Comparison of ENCODE assay signal across 8 cellular contexts in genomic region chr20:34824861-34825529, GRCh38. TPM values are rescaled to one million over a fixed set of nuclear protein-coding genes. Genes with fewer than 3 reads are reported as not detected.
DNase-seq lines count a peak whose midpoint lies in the region; ATAC-seq, FAIRE-seq and TF ChIP-seq lines count a peak whose summit lies in the region.

No MANE protein-coding gene starts in this region.

- no peak; a peak in 2 of 4 replicates for TF ChIP-seq POLR2A in HepG2 (IDR thresholded peaks at IDR 0.05; ENCODE audit: insufficient read depth in 1 of 2, low read depth in 2 of 2, low read length in 2 of 2)

- H4K20me1 ChIP-seq in HepG2 (ENCODE audit: insufficient read depth, low read length): peaks cover 7% of the 10 kb centered on the region

- H3K36me3 Mint-ChIP-seq in activated CD4-positive, alpha-beta T cell treated with anti-CD3 and anti-CD28 coated beads, Interleukin-2, amount 10 ng/mL, durations not matched to agents 7 days and 5 days (ENCODE audit: low read depth): peaks cover 8% of the 10 kb centered on the region

- peak overlapping the region; percentile 88 for H3K27ac Mint-ChIP-seq in activated CD4-positive, alpha-beta T cell treated with anti-CD3 and anti-CD28 coated beads, Interleukin-2, amount 10 ng/mL, durations not matched to agents 7 days and 5 days

- no peaks in the 10 kb centered on the region; a peak in 1 of 5 replicates for H3K36me3 ChIP-seq in HepG2 (replicated peaks in 1 of 2; ENCODE audit: control insufficient read depth in 1 of 2, insufficient read depth in 2 of 2, low read length in 2 of 2)

- peaks cover 44% of the 10 kb centered on the region for H3K4me1 ChIP-seq in HepG2 (ENCODE audit: insufficient read depth, low read length)

- peak; percentile 68 for TF ChIP-seq RAD21 in HepG2 (CRISPR knock-in tag; IDR thresholded peaks at IDR 0.05)

- WGBS in HepG2 (ENCODE audit: low lambda C conversion rate): under 1% methylated on average over 50 of the region's 67 CpGs

- H3K4me2 ChIP-seq in HepG2 (ENCODE audit: low read depth, low read length): peak overlapping the region; percentile 81

- no peaks in the 10 kb centered on the region for H3K9me3 ChIP-seq in HepG2 (ENCODE audit: low read length)

- H3K4me3 Mint-ChIP-seq in activated CD4-positive, alpha-beta T cell treated with anti-CD3 and anti-CD28 coated beads, Interleukin-2, amount 10 ng/mL, durations not matched to agents 7 days and 5 days: peak overlapping the region; percentile 88

- peak; percentile 81 for ATAC-seq in HG02798 (IDR thresholded peaks at IDR 0.05; ENCODE audit: poor library complexity, unreplicated experiment)
- ATAC-seq in HepG2: peak; percentile 86

- in situ Hi-C loops in HepG2 (cut with HindIII; ENCODE audit: extremely low pct_ligation_motif_present, low pct_unique_long_range_greater_than_20kb): no loop called here

- BruUV-seq in HepG2 (replicated peaks; lab: Mats Ljungman, UMichigan): no TSS peak

- TF ChIP-seq EP300 in HepG2 (IDR thresholded peaks at IDR 0.05; ENCODE audit: low read depth in 2 of 2, low read length in 2 of 2): no peak
- no peak for TF ChIP-seq EP300 in HepG2 (CRISPR knock-in tag; IDR thresholded peaks at IDR 0.05; ENCODE audit: borderline replicate concordance)

- peak overlapping the region; percentile 93 for H3K9ac ChIP-seq in HepG2 (ENCODE audit: insufficient read depth, low read depth, low read length)

- H3K4me3 ChIP-seq in HepG2 (replicated peaks in 1 of 3; ENCODE audit: insufficient read depth in 1 of 3, low read depth in 2 of 3, low read length in 3 of 3): peak overlapping the region; percentile 87 to 100 (median 92)

- H3K79me2 ChIP-seq in HepG2 (ENCODE audit: insufficient read depth, low read length): peaks cover 48% of the 10 kb centered on the region

- H3K9me3 Mint-ChIP-seq in activated CD4-positive, alpha-beta T cell treated with anti-CD3 and anti-CD28 coated beads, Interleukin-2, amount 10 ng/mL, durations not matched to agents 7 days and 5 days: no peaks in the 10 kb centered on the region

- peaks cover 37% of the 10 kb centered on the region for H3K4me1 Mint-ChIP-seq in activated CD4-positive, alpha-beta T cell treated with anti-CD3 and anti-CD28 coated beads, Interleukin-2, amount 10 ng/mL, durations not matched to agents 7 days and 5 days

- peaks cover 12% of the 10 kb centered on the region for H3K27me3 Mint-ChIP-seq in activated CD4-positive, alpha-beta T cell treated with anti-CD3 and anti-CD28 coated beads, Interleukin-2, amount 10 ng/mL, durations not matched to agents 7 days and 5 days

- DNase-seq in DMS53 (lab: John Stamatoyannopoulos, UW) (peak; percentile 58), DMS53 treated with DMSO at 0.1 percent for 48 hours (lab: John Stamatoyannopoulos, UW; ENCODE audit: unreplicated experiment) (no peak), NCI-H2171 (lab: John Stamatoyannopoulos, UW) (peak; percentile 72), dedifferentiated amniotic fluid mesenchymal stem cell (ENCODE audit: extremely low spot score) (peak; percentile 26), HepG2 (ENCODE audit: low spot score) (peak; percentile 54)
- peak; percentile 70 for DNase-seq in activated CD4-positive, alpha-beta T cell treated with anti-CD3 and anti-CD28 coated beads, Interleukin-2, amount 10 ng/mL, durations not matched to agents 7 days and 5 days
- DNase-seq in stimulated activated CD4-positive, alpha-beta T cell treated with anti-CD3 and anti-CD28 coated beads, Interleukin-4, amount 100 ng/mL, for 1 hour: peak; percentile 71

- POLR2A ChIA-PET in activated CD4-positive, alpha-beta T cell treated with anti-CD3 and anti-CD28 coated beads, Interleukin-2, amount 10 ng/mL, durations not matched to agents 7 days and 5 days (lab: Charles Lee): interaction anchor here (0.5 to 1.0 kb wide), 2 partner anchors 201 to 453 kb away, joined by 3 read pairs; partner anchors contain the start of gene MMP24OS
- POLR2A ChIA-PET in HepG2 (lab: Yijun Ruan, JAX): interaction anchor here (0.6 to 2.6 kb wide), 18 partner anchors 9 to 1129 kb away, joined by 3 to 14 read pairs (median 4); partner anchors contain the start of genes ACSS2, EIF6, GGT7 and GSS

- no peak for FAIRE-seq in HepG2 (lab: Jason Lieb, UNC)

- H2AFZ ChIP-seq in HepG2 (ENCODE audit: low read length): peak overlapping the region; percentile 11

- CTCF ChIA-PET in activated CD4-positive, alpha-beta T cell treated with anti-CD3 and anti-CD28 coated beads, Interleukin-2, amount 10 ng/mL, durations not matched to agents 7 days and 5 days (lab: Charles Lee): interaction anchor here (0.8 to 1.5 kb wide), 2 partner anchors 14 to 30 kb away, joined by 3 read pairs; no protein-coding TSS in a partner anchor
- CTCF ChIA-PET in HepG2 (lab: Yijun Ruan, JAX; ENCODE audit: low intra/inter-chr PET ratio, low total read pairs): no interaction called here

- intact Hi-C loops in HepG2 (cut with micrococcal nuclease; ENCODE audit: unreplicated experiment): no loop called here

- H3K27ac ChIP-seq in HepG2 (ENCODE audit: extremely low read length, insufficient read depth, low read length): peak overlapping the region; percentile 79

- peaks cover 1 to 3% of the 10 kb centered on the region in 2 experiments; a peak in 1 of 5 replicates for H3K27me3 ChIP-seq in HepG2 (ENCODE audit: control insufficient read depth in 1 of 2, insufficient read depth in 2 of 2, low read length in 2 of 2)

- peak; percentile 82 for TF ChIP-seq CTCF in HepG2 (CRISPR knock-in tag; IDR thresholded peaks at IDR 0.05)

RNA-seq across cellular contexts. Expression of gene NCOA6, which starts 0.5 kb away (rescaled TPM):
- total RNA-seq in activated CD4-positive, alpha-beta T cell treated with anti-CD3 and anti-CD28 coated beads, Interleukin-2, amount 10 ng/mL, durations not matched to agents 7 days and 5 days: 10 to 100 TPM; 32.3 to 35.0 TPM
- total RNA-seq in HepG2 (2016; rRNA removed; fragmentation: Illumina TruSeq; extraction: Trizol): 11.2 and 27.2 TPM in 2 replicates
- 10.4 and 11.1 TPM in 2 replicates for total RNA-seq in HepG2 (2016; cell fraction: cytosol; rRNA removed; fragmentation: Illumina TruSeq; extraction: Trizol; ENCODE audit: low read depth)
- total RNA-seq in HepG2 (2016; cell fraction: insoluble cytoplasmic fraction; rRNA removed; fragmentation: Illumina TruSeq; extraction: Trizol): 10.0 and 21.9 TPM in 2 replicates
- total RNA-seq in HepG2 (2016; cell fraction: membrane; rRNA removed; fragmentation: Illumina TruSeq; extraction: Trizol): 15.1 and 15.3 TPM in 2 replicates
- 16.1 and 18.2 TPM in 2 replicates for total RNA-seq in HepG2 (2016; cell fraction: nucleus; rRNA removed; fragmentation: Illumina TruSeq; extraction: Trizol)
- polyA plus RNA-seq in HepG2 (2011; rRNA removed): 28.6 and 29.3 TPM in 2 replicates
- 19.8 and 22.7 TPM in 2 replicates for polyA plus RNA-seq in HepG2 (2011; cell fraction: cytosol; rRNA removed)
- 20.8 and 22.2 TPM in 2 replicates for polyA plus RNA-seq in HepG2 (2011; cell fraction: nucleus; rRNA removed)
- 30.9 and 32.8 TPM in 2 replicates for polyA plus RNA-seq in HepG2 (2012)
- polyA plus RNA-seq in HepG2 (2016; cell fraction: cytosol; fragmentation: Illumina TruSeq; extraction: Trizol; ENCODE audit: low read depth): 2.3 and 3.5 TPM in 2 replicates
- 41.2 and 43.1 TPM in 2 replicates for polyA plus RNA-seq in HepG2 (2016; cell fraction: insoluble cytoplasmic fraction; fragmentation: Illumina TruSeq; extraction: Trizol; ENCODE audit: low read depth)
- polyA plus RNA-seq in HepG2 (2016; cell fraction: membrane; fragmentation: Illumina TruSeq; extraction: Trizol; ENCODE audit: low read depth): 11.7 and 12.0 TPM in 2 replicates
- 38.3 and 46.0 TPM in 2 replicates for polyA plus RNA-seq in HepG2 (2016; cell fraction: nucleus; fragmentation: Illumina TruSeq; extraction: Trizol; ENCODE audit: insufficient read depth, low read depth)
- polyA minus RNA-seq in HepG2 (2011; rRNA and poly(A)+ RNA removed; ENCODE audit: low replicate concordance): 27.6 and 32.8 TPM in 2 replicates
- polyA minus RNA-seq in HepG2 (2011; cell fraction: cytosol; rRNA and poly(A)+ RNA removed): 23.1 and 25.6 TPM in 2 replicates
- polyA minus RNA-seq in HepG2 (2011; cell fraction: nucleus; rRNA and poly(A)+ RNA removed): 31.0 and 33.2 TPM in 2 replicates

RNA-seq across cellular contexts. Expression of gene GGT7, which starts 47.7 kb away (rescaled TPM):
- 1 to 10 TPM; 5.7 to 7.2 TPM for total RNA-seq in activated CD4-positive, alpha-beta T cell treated with anti-CD3 and anti-CD28 coated beads, Interleukin-2, amount 10 ng/mL, durations not matched to agents 7 days and 5 days
- total RNA-seq in HepG2 (2016; rRNA removed; fragmentation: Illumina TruSeq; extraction: Trizol): 1.9 and 6.6 TPM in 2 replicates
- total RNA-seq in HepG2 (2016; cell fraction: cytosol; rRNA removed; fragmentation: Illumina TruSeq; extraction: Trizol; ENCODE audit: low read depth): 0.97 and 1.8 TPM in 2 replicates
- 2.1 and 7.0 TPM in 2 replicates for total RNA-seq in HepG2 (2016; cell fraction: insoluble cytoplasmic fraction; rRNA removed; fragmentation: Illumina TruSeq; extraction: Trizol)
- 1.3 and 1.9 TPM in 2 replicates for total RNA-seq in HepG2 (2016; cell fraction: membrane; rRNA removed; fragmentation: Illumina TruSeq; extraction: Trizol)
- total RNA-seq in HepG2 (2016; cell fraction: nucleus; rRNA removed; fragmentation: Illumina TruSeq; extraction: Trizol): 13.6 and 13.8 TPM in 2 replicates
- polyA plus RNA-seq in HepG2 (2011; rRNA removed): 23.0 and 35.3 TPM in 2 replicates
- 8.5 and 11.9 TPM in 2 replicates for polyA plus RNA-seq in HepG2 (2011; cell fraction: cytosol; rRNA removed)
- 155 and 166 TPM in 2 replicates for polyA plus RNA-seq in HepG2 (2011; cell fraction: nucleus; rRNA removed)
- 16.1 and 18.7 TPM in 2 replicates for polyA plus RNA-seq in HepG2 (2012)
- 2.2 and 2.3 TPM in 2 replicates for polyA plus RNA-seq in HepG2 (2016; cell fraction: cytosol; fragmentation: Illumina TruSeq; extraction: Trizol; ENCODE audit: low read depth)
- 3.9 and 4.4 TPM in 2 replicates for polyA plus RNA-seq in HepG2 (2016; cell fraction: insoluble cytoplasmic fraction; fragmentation: Illumina TruSeq; extraction: Trizol; ENCODE audit: low read depth)
- 2.5 and 2.7 TPM in 2 replicates for polyA plus RNA-seq in HepG2 (2016; cell fraction: membrane; fragmentation: Illumina TruSeq; extraction: Trizol; ENCODE audit: low read depth)
- 54.9 and 57.9 TPM in 2 replicates for polyA plus RNA-seq in HepG2 (2016; cell fraction: nucleus; fragmentation: Illumina TruSeq; extraction: Trizol; ENCODE audit: insufficient read depth, low read depth)
- polyA minus RNA-seq in HepG2 (2011; rRNA and poly(A)+ RNA removed; ENCODE audit: low replicate concordance): 0.12 and 38.2 TPM in 2 replicates
- 6.3 and 6.5 TPM in 2 replicates for polyA minus RNA-seq in HepG2 (2011; cell fraction: cytosol; rRNA and poly(A)+ RNA removed)
- polyA minus RNA-seq in HepG2 (2011; cell fraction: nucleus; rRNA and poly(A)+ RNA removed): 31.0 and 37.2 TPM in 2 replicates

RNA-seq across cellular contexts. Expression of gene ACSS2, which starts 51.4 kb away (rescaled TPM):
- 10 to 100 TPM; 33.0 to 36.1 TPM for total RNA-seq in activated CD4-positive, alpha-beta T cell treated with anti-CD3 and anti-CD28 coated beads, Interleukin-2, amount 10 ng/mL, durations not matched to agents 7 days and 5 days
- 89.7 and 91.7 TPM in 2 replicates for total RNA-seq in HepG2 (2016; rRNA removed; fragmentation: Illumina TruSeq; extraction: Trizol)
- 21.5 and 23.1 TPM in 2 replicates for total RNA-seq in HepG2 (2016; cell fraction: cytosol; rRNA removed; fragmentation: Illumina TruSeq; extraction: Trizol; ENCODE audit: low read depth)
- total RNA-seq in HepG2 (2016; cell fraction: insoluble cytoplasmic fraction; rRNA removed; fragmentation: Illumina TruSeq; extraction: Trizol): 83.3 and 83.7 TPM in 2 replicates
- total RNA-seq in HepG2 (2016; cell fraction: membrane; rRNA removed; fragmentation: Illumina TruSeq; extraction: Trizol): 39.3 and 39.5 TPM in 2 replicates
- 83.7 and 88.6 TPM in 2 replicates for total RNA-seq in HepG2 (2016; cell fraction: nucleus; rRNA removed; fragmentation: Illumina TruSeq; extraction: Trizol)
- 72.8 and 120 TPM in 2 replicates for polyA plus RNA-seq in HepG2 (2011; rRNA removed)
- polyA plus RNA-seq in HepG2 (2011; cell fraction: cytosol; rRNA removed): 48.2 and 82.4 TPM in 2 replicates
- polyA plus RNA-seq in HepG2 (2011; cell fraction: nucleus; rRNA removed): 193 and 292 TPM in 2 replicates
- polyA plus RNA-seq in HepG2 (2012): 108 and 131 TPM in 2 replicates
- polyA plus RNA-seq in HepG2 (2016; cell fraction: cytosol; fragmentation: Illumina TruSeq; extraction: Trizol; ENCODE audit: low read depth): 17.6 and 18.7 TPM in 2 replicates
- 87.7 and 90.8 TPM in 2 replicates for polyA plus RNA-seq in HepG2 (2016; cell fraction: insoluble cytoplasmic fraction; fragmentation: Illumina TruSeq; extraction: Trizol; ENCODE audit: low read depth)
- 29.1 and 35.3 TPM in 2 replicates for polyA plus RNA-seq in HepG2 (2016; cell fraction: membrane; fragmentation: Illumina TruSeq; extraction: Trizol; ENCODE audit: low read depth)
- 176 and 178 TPM in 2 replicates for polyA plus RNA-seq in HepG2 (2016; cell fraction: nucleus; fragmentation: Illumina TruSeq; extraction: Trizol; ENCODE audit: insufficient read depth, low read depth)
- 155 and 246 TPM in 2 replicates for polyA minus RNA-seq in HepG2 (2011; rRNA and poly(A)+ RNA removed; ENCODE audit: low replicate concordance)
- polyA minus RNA-seq in HepG2 (2011; cell fraction: cytosol; rRNA and poly(A)+ RNA removed): 49.2 and 69.9 TPM in 2 replicates
- 157 and 295 TPM in 2 replicates for polyA minus RNA-seq in HepG2 (2011; cell fraction: nucleus; rRNA and poly(A)+ RNA removed)
